7 cellular contexts compared by ENCODE assay signal in genomic region chr12:79737875-79738718, GRCh38.
DNase-seq lines count a peak whose midpoint lies in the region; ATAC-seq lines count a peak whose summit lies in the region.

No MANE protein-coding gene starts in this region.

- H3K4me3 ChIP-seq in adipocyte (ENCODE audit: low read length) (no peak overlapping the region), iPS DF 6.9 (ENCODE audit: low read length) (no peak overlapping the region)

- peak; percentile 85 for ATAC-seq in GM19395 (IDR thresholded peaks at IDR 0.05; ENCODE audit: unreplicated experiment)
- ATAC-seq in HG03442 (IDR thresholded peaks at IDR 0.05; ENCODE audit: unreplicated experiment): peak; percentile 86

- H3K27ac ChIP-seq in iPS DF 6.9 (ENCODE audit: low read length): no peak overlapping the region

- no peak overlapping the region for H3K9ac ChIP-seq in adipocyte (ENCODE audit: low read length)

- peak; percentile 82 for DNase-seq in ELR (ENCODE audit: low read depth)
- DNase-seq in NCI-H2227 treated with DMSO at 0.1 percent for 48 hours (lab: John Stamatoyannopoulos, UW): peak; percentile 78
- DNase-seq in adipocyte (ENCODE audit: low read depth): peak; percentile 84
- peak; percentile 20 for DNase-seq in iPS DF 6.9 (ENCODE audit: low read depth, low spot score)
- peak; percentile 36 for DNase-seq in stromal cell of bone marrow (ENCODE audit: low read depth)

- H3K4me1 ChIP-seq in adipocyte (ENCODE audit: control insufficient read depth, insufficient read depth, low read length) (peaks cover 3% of the 10 kb centered on the region), iPS DF 6.9 (ENCODE audit: control insufficient read depth, insufficient read depth, low read length) (no peaks in the 10 kb centered on the region)

- no CpG with 5 or more reads among the region's 4 CpGs for WGBS in iPS DF 6.9 (ENCODE audit: insufficient coverage, insufficient read length)

- H3K9me3 ChIP-seq in adipocyte (ENCODE audit: control insufficient read depth, low read length) (no peaks in the 10 kb centered on the region), iPS DF 6.9 (ENCODE audit: control insufficient read depth, insufficient read depth, low read length) (no peaks in the 10 kb centered on the region)

- H3K36me3 ChIP-seq in adipocyte (ENCODE audit: control insufficient read depth, insufficient read depth, low read length, severe bottlenecking): no peaks in the 10 kb centered on the region
- H3K36me3 ChIP-seq in iPS DF 6.9 (ENCODE audit: control insufficient read depth, insufficient read depth, low read length): no peaks in the 10 kb centered on the region

- H3K27me3 ChIP-seq in adipocyte (replicated peaks; ENCODE audit: control insufficient read depth, insufficient read depth, low read length): no peaks in the 10 kb centered on the region
- H3K27me3 ChIP-seq in iPS DF 6.9 (ENCODE audit: control insufficient read depth, insufficient read depth, low read length): no peaks in the 10 kb centered on the region

Comparison
In these comparisons a context has a peak if more than half of its experiments do, and no peak if none do; other contexts are left out.
1. DNase-seq: peak in every context shown above with its lines; median percentile 84 in adipocyte; 82 in ELR; 78 in NCI-H2227 treated with DMSO at 0.1 percent for 48 hours; 36 in stromal cell of bone marrow; 20 in iPS DF 6.9.